8 cellular contexts compared by ENCODE assay signal in genomic region chr19:43755256-43755801, GRCh38.
DNase-seq lines count a peak whose midpoint lies in the region; ATAC-seq and TF ChIP-seq lines count a peak whose summit lies in the region.

No MANE protein-coding gene starts in this region.

- H3K9me3 ChIP-seq in mucosa of stomach (ENCODE audit: control insufficient read depth, low read length), result no peaks in the 10 kb centered on the region

- peaks cover 52% of the 10 kb centered on the region for H3K4me1 ChIP-seq in mucosa of stomach (ENCODE audit: control insufficient read depth, insufficient read depth, low read length)

- no peak for TF ChIP-seq CTCF in GM10248 (IDR thresholded peaks at IDR 0.05; ENCODE audit: control extremely low read depth, extremely low read depth, low read depth, missing control alignments)

- ATAC-seq in HG03045 (IDR thresholded peaks at IDR 0.05; ENCODE audit: unreplicated experiment), result no peak

- H3K4me3 ChIP-seq in mucosa of stomach (ENCODE audit: low read length), result peak overlapping the region; percentile 79

- peak; percentile 67 for TF ChIP-seq POLR2A in erythroblast (IDR thresholded peaks at IDR 0.05; ENCODE audit: low read length)

- no peaks in the 10 kb centered on the region for H3K36me3 ChIP-seq in mucosa of stomach (ENCODE audit: control insufficient read depth, insufficient read depth, low read length)

- CTCF ChIA-PET in GM10248 (lab: Yijun Ruan, JAX), result interaction anchor here (1.1 to 20.8 kb wide), 7 partner anchors 8 to 87 kb away, joined by 3 to 234 read pairs (median 7); partner anchors contain the start of gene KCNN4

- H3K9ac ChIP-seq in mucosa of stomach (ENCODE audit: low read length), result peak overlapping the region; percentile 91

- H3K27me3 ChIP-seq in mucosa of stomach (ENCODE audit: control insufficient read depth, insufficient read depth, low read length), result no peaks in the 10 kb centered on the region

- DNase-seq in GM10248 (ENCODE audit: extremely low spot score) (peak; percentile 74), HuH-7.5 (ENCODE audit: low spot score) (peak; percentile 74), OCI-M2 (lab: John Stamatoyannopoulos, UW; ENCODE audit: unreplicated experiment) (peak; percentile 48), erythroblast (lab: John Stamatoyannopoulos, UW) (peak; percentile 90 to 91)
- DNase-seq in activated T-cell treated with anti-CD3 and anti-CD28 coated beads, Interleukin-2, amount 50 U/mL, for 1 hour, result peak; percentile 73
- DNase-seq in stimulated activated CD8-positive, alpha-beta memory T cell treated with anti-CD3 and anti-CD28 coated beads, Interleukin-7, amount 100 ng/mL, for 4 hours (ENCODE audit: low read depth in 2 of 2), result peak; percentile 63 to 69

- POLR2A ChIA-PET in GM10248 (lab: Yijun Ruan, JAX), result interaction anchor here (5.6 kb wide), 1 partner anchor 10 kb away, joined by 38 read pairs; no protein-coding TSS in a partner anchor
